Comparison of ENCODE assay signal across 1 cellular context in the genomic region with DNA sequence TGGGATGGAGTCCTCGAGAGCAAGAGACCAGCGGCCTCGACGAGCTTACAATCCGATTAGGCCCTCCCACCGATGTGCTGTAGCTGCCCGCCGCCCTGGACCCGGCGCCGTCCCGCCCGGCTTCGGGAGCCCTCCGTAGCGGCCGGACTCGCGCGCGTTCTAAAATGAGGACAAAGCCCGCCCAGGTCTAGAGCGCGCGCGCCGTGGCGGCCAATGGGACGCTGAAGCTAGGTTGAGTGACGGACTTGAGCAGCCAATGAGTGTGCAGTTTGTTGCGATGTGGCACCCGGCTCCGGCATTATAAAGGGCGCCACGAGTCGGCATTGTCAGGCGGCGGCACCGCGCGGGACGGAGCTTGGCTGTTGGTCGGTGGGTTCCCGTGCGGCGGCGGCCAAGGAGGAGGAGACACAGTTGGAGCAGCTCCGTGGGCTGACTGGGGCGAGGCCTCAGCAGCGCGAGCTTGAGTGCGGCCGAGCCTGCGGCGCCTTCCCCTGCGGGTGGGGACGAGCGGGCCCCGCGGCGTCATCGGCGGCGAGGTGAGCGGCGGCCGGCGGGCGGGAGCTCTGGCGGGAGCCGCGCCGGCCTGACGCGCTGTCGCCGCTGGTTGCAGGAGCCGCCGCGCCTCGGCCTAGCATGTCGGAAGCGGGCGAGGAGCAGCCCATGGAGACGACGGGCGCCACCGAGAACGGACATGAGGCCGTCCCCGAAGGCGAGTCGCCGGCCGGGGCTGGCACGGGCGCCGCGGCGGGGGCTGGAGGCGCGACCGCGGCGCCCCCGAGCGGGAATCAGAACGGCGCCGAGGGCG.
A peak's percentile ranks its signal among the peaks of the same experiment; 100 is the strongest.
TF ChIP-seq lines count a peak whose summit lies in the region.

Gene HNRNPAB (plus strand): TSS at position 329 of the 805 bp plus-strand sequence. CDS start 305 bp downstream, at position 634.

TF ChIP-seq in HepG2, 621 proteins besides CTCF, POLR2A, EP300 and RAD21 (continued from another document and continues in another):
- TF ChIP-seq, protein P1, sequence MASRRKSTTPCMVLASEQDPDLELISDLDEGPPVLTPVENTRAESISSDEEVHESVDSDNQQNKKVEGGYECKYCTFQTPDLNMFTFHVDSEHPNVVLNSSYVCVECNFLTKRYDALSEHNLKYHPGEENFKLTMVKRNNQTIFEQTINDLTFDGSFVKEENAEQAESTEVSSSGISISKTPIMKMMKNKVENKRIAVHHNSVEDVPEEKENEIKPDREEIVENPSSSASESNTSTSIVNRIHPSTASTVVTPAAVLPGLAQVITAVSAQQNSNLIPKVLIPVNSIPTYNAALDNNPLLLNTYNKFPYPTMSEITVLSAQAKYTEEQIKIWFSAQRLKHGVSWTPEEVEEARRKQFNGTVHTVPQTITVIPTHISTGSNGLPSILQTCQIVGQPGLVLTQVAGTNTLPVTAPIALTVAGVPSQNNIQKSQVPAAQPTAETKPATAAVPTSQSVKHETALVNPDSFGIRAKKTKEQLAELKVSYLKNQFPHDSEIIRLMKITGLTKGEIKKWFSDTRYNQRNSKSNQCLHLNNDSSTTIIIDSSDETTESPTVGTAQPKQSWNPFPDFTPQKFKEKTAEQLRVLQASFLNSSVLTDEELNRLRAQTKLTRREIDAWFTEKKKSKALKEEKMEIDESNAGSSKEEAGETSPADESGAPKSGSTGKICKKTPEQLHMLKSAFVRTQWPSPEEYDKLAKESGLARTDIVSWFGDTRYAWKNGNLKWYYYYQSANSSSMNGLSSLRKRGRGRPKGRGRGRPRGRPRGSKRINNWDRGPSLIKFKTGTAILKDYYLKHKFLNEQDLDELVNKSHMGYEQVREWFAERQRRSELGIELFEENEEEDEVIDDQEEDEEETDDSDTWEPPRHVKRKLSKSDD (CRISPR knock-in tag; IDR thresholded peaks at IDR 0.05; ENCODE audit: low read depth): no peak; the same call in 1 of the 2 replicates
- TF ChIP-seq EED (CRISPR knock-in tag; IDR thresholded peaks at IDR 0.05): no peak; the same call in 1 of the 2 replicates
- TF ChIP-seq DNMT1 (CRISPR knock-in tag; IDR thresholded peaks at IDR 0.05): 0 out of 2 replicates have a peak, but pooled peaks have one; percentile 22
- no peak; the same call in 1 of the 2 replicates for TF ChIP-seq HBP1 (CRISPR knock-in tag; IDR thresholded peaks at IDR 0.05; ENCODE audit: low read depth)
- peak; percentile 99 for TF ChIP-seq RBFOX2 (IDR thresholded peaks at IDR 0.05; ENCODE audit: low read depth, low read length)
- no peak for TF ChIP-seq SUZ12 (IDR thresholded peaks at IDR 0.05; ENCODE audit: low read depth, low read length)
- TF ChIP-seq, protein P2, sequence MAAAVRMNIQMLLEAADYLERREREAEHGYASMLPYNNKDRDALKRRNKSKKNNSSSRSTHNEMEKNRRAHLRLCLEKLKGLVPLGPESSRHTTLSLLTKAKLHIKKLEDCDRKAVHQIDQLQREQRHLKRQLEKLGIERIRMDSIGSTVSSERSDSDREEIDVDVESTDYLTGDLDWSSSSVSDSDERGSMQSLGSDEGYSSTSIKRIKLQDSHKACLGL (CRISPR knock-in tag; IDR thresholded peaks at IDR 0.05): peak; percentile 94
- 0 out of 2 replicates have a peak, but pooled peaks have one; percentile 41 for TF ChIP-seq ZXDC (CRISPR knock-in tag; IDR thresholded peaks at IDR 0.05)
- TF ChIP-seq NFIB (CRISPR knock-in tag; IDR thresholded peaks at IDR 0.05; ENCODE audit: borderline replicate concordance): no peak
- TF ChIP-seq ZFX (CRISPR knock-in tag; IDR thresholded peaks at IDR 0.05; ENCODE audit: low read depth): peak; percentile 89
- TF ChIP-seq ZNF577 (CRISPR knock-in tag; IDR thresholded peaks at IDR 0.05; ENCODE audit: borderline replicate concordance, low read depth): 0 out of 2 replicates have a peak, but pooled peaks have one; percentile 62
- TF ChIP-seq, protein P3, sequence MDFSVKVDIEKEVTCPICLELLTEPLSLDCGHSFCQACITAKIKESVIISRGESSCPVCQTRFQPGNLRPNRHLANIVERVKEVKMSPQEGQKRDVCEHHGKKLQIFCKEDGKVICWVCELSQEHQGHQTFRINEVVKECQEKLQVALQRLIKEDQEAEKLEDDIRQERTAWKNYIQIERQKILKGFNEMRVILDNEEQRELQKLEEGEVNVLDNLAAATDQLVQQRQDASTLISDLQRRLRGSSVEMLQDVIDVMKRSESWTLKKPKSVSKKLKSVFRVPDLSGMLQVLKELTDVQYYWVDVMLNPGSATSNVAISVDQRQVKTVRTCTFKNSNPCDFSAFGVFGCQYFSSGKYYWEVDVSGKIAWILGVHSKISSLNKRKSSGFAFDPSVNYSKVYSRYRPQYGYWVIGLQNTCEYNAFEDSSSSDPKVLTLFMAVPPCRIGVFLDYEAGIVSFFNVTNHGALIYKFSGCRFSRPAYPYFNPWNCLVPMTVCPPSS (IDR thresholded peaks at IDR 0.05): no peak
- peak; percentile 86 for TF ChIP-seq YEATS2 (CRISPR knock-in tag; IDR thresholded peaks at IDR 0.05; ENCODE audit: borderline replicate concordance)
- TF ChIP-seq, protein P4, sequence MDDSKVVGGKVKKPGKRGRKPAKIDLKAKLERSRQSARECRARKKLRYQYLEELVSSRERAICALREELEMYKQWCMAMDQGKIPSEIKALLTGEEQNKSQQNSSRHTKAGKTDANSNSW (CRISPR knock-in tag; IDR thresholded peaks at IDR 0.05; ENCODE audit: borderline replicate concordance): no peak
- TF ChIP-seq FOSL1 (CRISPR knock-in tag; IDR thresholded peaks at IDR 0.05; ENCODE audit: borderline replicate concordance): no peak; the same call in 1 of the 2 replicates
- 0 out of 2 replicates have a peak, but pooled peaks have one; percentile 22 for TF ChIP-seq ZNF629 (CRISPR knock-in tag; conservative IDR thresholded peaks at IDR 0.05)
- TF ChIP-seq ZNF343 (CRISPR knock-in tag; IDR thresholded peaks at IDR 0.05): peak; percentile 93
- TF ChIP-seq DRAP1 (CRISPR knock-in tag; IDR thresholded peaks at IDR 0.05): peak; percentile 96
- TF ChIP-seq, protein P5, sequence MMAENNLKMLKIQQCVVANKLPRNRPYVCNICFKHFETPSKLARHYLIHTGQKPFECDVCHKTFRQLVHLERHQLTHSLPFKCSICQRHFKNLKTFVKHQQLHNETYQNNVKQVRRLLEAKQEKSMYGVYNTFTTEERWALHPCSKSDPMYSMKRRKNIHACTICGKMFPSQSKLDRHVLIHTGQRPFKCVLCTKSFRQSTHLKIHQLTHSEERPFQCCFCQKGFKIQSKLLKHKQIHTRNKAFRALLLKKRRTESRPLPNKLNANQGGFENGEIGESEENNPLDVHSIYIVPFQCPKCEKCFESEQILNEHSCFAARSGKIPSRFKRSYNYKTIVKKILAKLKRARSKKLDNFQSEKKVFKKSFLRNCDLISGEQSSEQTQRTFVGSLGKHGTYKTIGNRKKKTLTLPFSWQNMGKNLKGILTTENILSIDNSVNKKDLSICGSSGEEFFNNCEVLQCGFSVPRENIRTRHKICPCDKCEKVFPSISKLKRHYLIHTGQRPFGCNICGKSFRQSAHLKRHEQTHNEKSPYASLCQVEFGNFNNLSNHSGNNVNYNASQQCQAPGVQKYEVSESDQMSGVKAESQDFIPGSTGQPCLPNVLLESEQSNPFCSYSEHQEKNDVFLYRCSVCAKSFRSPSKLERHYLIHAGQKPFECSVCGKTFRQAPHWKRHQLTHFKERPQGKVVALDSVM (CRISPR knock-in tag; IDR thresholded peaks at IDR 0.05): peak; percentile 56; the same call in 1 of the 2 replicates
- TF ChIP-seq FOXK2 (IDR thresholded peaks at IDR 0.05): no peak
- peak; percentile 94 for TF ChIP-seq ZFP90 (CRISPR knock-in tag; IDR thresholded peaks at IDR 0.05; ENCODE audit: borderline replicate concordance)
- peak; percentile 99 for TF ChIP-seq POLR2AphosphoS5 (IDR thresholded peaks at IDR 0.05; ENCODE audit: low read depth, low read length)
- TF ChIP-seq ZNF282 (IDR thresholded peaks at IDR 0.05; ENCODE audit: partially characterized antibody): no peak
- TF ChIP-seq SMARCE1 (IDR thresholded peaks at IDR 0.05; ENCODE audit: borderline replicate concordance): no peak
- TF ChIP-seq MYNN (CRISPR knock-in tag; IDR thresholded peaks at IDR 0.05; ENCODE audit: low read depth): no peak
- TF ChIP-seq NR2F2 (IDR thresholded peaks at IDR 0.05; ENCODE audit: borderline replicate concordance, low read depth): no peak
- no peak; the same call in 1 of the 2 replicates for TF ChIP-seq LBX2 (CRISPR knock-in tag; IDR thresholded peaks at IDR 0.05; ENCODE audit: borderline replicate concordance)
- no peak for TF ChIP-seq GTF2F1 (IDR thresholded peaks at IDR 0.05; ENCODE audit: low read length)
- peak; percentile 36; the same call in 1 of the 2 replicates for TF ChIP-seq IRX3 (CRISPR knock-in tag; IDR thresholded peaks at IDR 0.05; ENCODE audit: borderline replicate concordance, low read depth)
- TF ChIP-seq ZNF580 (CRISPR knock-in tag; IDR thresholded peaks at IDR 0.05; ENCODE audit: borderline replicate concordance, low read depth): peak; percentile 84
- no peak for TF ChIP-seq SMAD9 (CRISPR knock-in tag; IDR thresholded peaks at IDR 0.05)
- TF ChIP-seq ZNF496 (CRISPR knock-in tag; IDR thresholded peaks at IDR 0.05; ENCODE audit: insufficient replicate concordance): no peak
- TF ChIP-seq NFE2 (CRISPR knock-in tag; IDR thresholded peaks at IDR 0.05): no peak
- TF ChIP-seq FOXA3 (CRISPR knock-in tag; IDR thresholded peaks at IDR 0.05): peak; percentile 53
- no peak for TF ChIP-seq MAZ (IDR thresholded peaks at IDR 0.05; ENCODE audit: borderline replicate concordance, low read depth, low read length)
- peak; percentile 57 for TF ChIP-seq MAZ (CRISPR knock-in tag; IDR thresholded peaks at IDR 0.05; ENCODE audit: low read depth)
- TF ChIP-seq, protein P6, sequence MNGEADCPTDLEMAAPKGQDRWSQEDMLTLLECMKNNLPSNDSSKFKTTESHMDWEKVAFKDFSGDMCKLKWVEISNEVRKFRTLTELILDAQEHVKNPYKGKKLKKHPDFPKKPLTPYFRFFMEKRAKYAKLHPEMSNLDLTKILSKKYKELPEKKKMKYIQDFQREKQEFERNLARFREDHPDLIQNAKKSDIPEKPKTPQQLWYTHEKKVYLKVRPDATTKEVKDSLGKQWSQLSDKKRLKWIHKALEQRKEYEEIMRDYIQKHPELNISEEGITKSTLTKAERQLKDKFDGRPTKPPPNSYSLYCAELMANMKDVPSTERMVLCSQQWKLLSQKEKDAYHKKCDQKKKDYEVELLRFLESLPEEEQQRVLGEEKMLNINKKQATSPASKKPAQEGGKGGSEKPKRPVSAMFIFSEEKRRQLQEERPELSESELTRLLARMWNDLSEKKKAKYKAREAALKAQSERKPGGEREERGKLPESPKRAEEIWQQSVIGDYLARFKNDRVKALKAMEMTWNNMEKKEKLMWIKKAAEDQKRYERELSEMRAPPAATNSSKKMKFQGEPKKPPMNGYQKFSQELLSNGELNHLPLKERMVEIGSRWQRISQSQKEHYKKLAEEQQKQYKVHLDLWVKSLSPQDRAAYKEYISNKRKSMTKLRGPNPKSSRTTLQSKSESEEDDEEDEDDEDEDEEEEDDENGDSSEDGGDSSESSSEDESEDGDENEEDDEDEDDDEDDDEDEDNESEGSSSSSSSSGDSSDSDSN (CRISPR knock-in tag; IDR thresholded peaks at IDR 0.05): peak; percentile 93
- TF ChIP-seq RCOR2 (CRISPR knock-in tag; IDR thresholded peaks at IDR 0.05): no peak
